Comparison of ENCODE assay signal across 27 cellular contexts in the genomic region with DNA sequence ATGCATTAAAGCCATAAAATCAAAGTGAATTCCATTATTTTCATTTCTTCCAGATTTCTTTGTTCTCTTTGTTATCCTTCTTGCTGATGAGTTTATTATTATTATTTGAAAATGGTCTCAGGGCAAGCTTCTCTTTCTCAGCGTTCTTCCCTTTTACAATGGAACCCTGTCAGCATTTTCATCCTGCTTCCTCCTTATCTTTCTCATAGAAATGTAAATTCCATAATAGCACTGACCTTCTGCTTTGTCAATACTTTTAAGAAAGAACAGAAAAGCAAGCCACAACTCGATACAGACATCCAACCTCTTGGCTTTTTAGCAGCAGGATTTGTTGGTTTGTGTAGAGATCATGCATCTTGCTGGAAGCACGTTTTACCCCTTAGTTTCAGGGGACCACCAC.
"Had no signal": no experiment of that assay in that cellular context is flagged by ENCODE, and none has a peak within 500 bp of the region (broad histone marks: within the 10 kb centered on the region; RNA-seq: fewer than 3 reads in every experiment).

No MANE protein-coding gene starts in this region.

- H3K9me3 ChIP-seq: esophagus muscularis mucosa, gastroesophageal sphincter, heart left ventricle, left lung, ovary, psoas muscle, sigmoid colon, stomach, thyroid gland, vagina had no signal

- H3K4me3 ChIP-seq: esophagus muscularis mucosa, gastroesophageal sphincter, heart left ventricle, left lung, ovary, psoas muscle, sigmoid colon, stomach, thyroid gland, vagina had no signal

- H3K27me3 ChIP-seq: esophagus muscularis mucosa, foreskin keratinocyte, heart left ventricle, left lung, ovary, sigmoid colon, stomach, thyroid gland, vagina had no signal

- H3K27ac ChIP-seq: esophagus muscularis mucosa, foreskin keratinocyte, gastroesophageal sphincter, heart left ventricle, left lung, ovary, psoas muscle, sigmoid colon, thyroid gland, vagina had no signal

- H3K4me1 ChIP-seq: esophagus muscularis mucosa, gastroesophageal sphincter, psoas muscle, sigmoid colon, thyroid gland had no signal

- ATAC-seq: foreskin keratinocyte; gastroesophageal sphincter; heart left ventricle; left cardiac atrium; left lung; naive thymus-derived CD4-positive, alpha-beta T cell; psoas muscle; right cardiac atrium; stimulated activated effector memory CD8-positive, alpha-beta T cell treated with anti-CD3 and anti-CD28 coated beads, Interleukin-12 subunit alpha, Interleukin-12 subunit beta, amount 100 ng/mL, for 72 hours had no signal

- H3K36me3 ChIP-seq: esophagus muscularis mucosa, gastroesophageal sphincter, heart left ventricle, left lung, ovary, sigmoid colon, stomach, thyroid gland, vagina had no signal

- FAIRE-seq: islet of Langerhans had no signal

- DNase-seq: effector CD8-positive, alpha-beta T cell; endodermal cell; foreskin keratinocyte; heart left ventricle; hippocampal formation; left cardiac atrium; left lung; mesenchymal stem cell; midbrain; naive thymus-derived CD4-positive, alpha-beta T cell; occipital lobe; ovary; posterior cingulate gyrus; psoas muscle; right cardiac atrium; sigmoid colon; stimulated activated CD4-positive, alpha-beta T cell treated with anti-CD3 and anti-CD28 coated beads, Interleukin-2, amount 100 ng/mL, for 24 hours; stimulated activated CD4-positive, alpha-beta T cell treated with anti-CD3 and anti-CD28 coated beads, Interleukin-4, amount 100 ng/mL, for 24 hours; stimulated activated naive CD4-positive, alpha-beta T cell treated with Interleukin-2 at 50 U/mL for 16 hours; stomach; thyroid gland; trophoblast cell had no signal
